8 cellular contexts compared by ENCODE assay signal in genomic region chr4:472881-473574, GRCh38. TPM values are rescaled to one million over a fixed set of nuclear protein-coding genes. Genes with fewer than 3 reads are reported as not detected.
A peak's percentile ranks its signal among the peaks of the same experiment; 100 is the strongest.
DNase-seq lines count a peak whose midpoint lies in the region; ATAC-seq and TF ChIP-seq lines count a peak whose summit lies in the region.

No MANE protein-coding gene starts in this region.

- H3K4me1 ChIP-seq in endodermal cell (ENCODE audit: control insufficient read depth, insufficient read depth, low read length): no peaks in the 10 kb centered on the region

- H3K4me3 Mint-ChIP-seq in stimulated activated naive CD8-positive, alpha-beta T cell treated with anti-CD3 and anti-CD28 coated beads, Interleukin-15, Interleukin-2, amounts not matched to agents 100 ng/mL and 50 ng/mL, for 24 hours: peak overlapping the region; percentile 99
- H3K4me3 Mint-ChIP-seq in endodermal cell (peak overlapping the region; percentile 98), naive B cell (peak overlapping the region; percentile 97 to 100 (median 99))

- WGBS in endodermal cell (ENCODE audit: insufficient coverage in 1 of 2, insufficient read length in 1 of 2), 2 experiments: 7 to 31% methylated on average over 4 to 17 of the region's 17 CpGs

- no peaks in the 10 kb centered on the region for H3K27me3 ChIP-seq in endodermal cell (ENCODE audit: control insufficient read depth, insufficient read depth, low read length, poor library complexity, severe bottlenecking)

- peaks cover 51% of the 10 kb centered on the region for H3K9me3 ChIP-seq in endodermal cell (ENCODE audit: control insufficient read depth, low read length)

- no peak overlapping the region for H3K27ac ChIP-seq in endodermal cell (ENCODE audit: low read depth, low read length)

- peak overlapping the region; percentile 88 for H3K9ac ChIP-seq in endodermal cell (ENCODE audit: extremely low read depth, low read length, poor library complexity, severe bottlenecking)

- TF ChIP-seq CTCF in endodermal cell (conservative IDR thresholded peaks at IDR 0.05): no peak
- no peak for TF ChIP-seq CTCF in omental fat pad (IDR thresholded peaks at IDR 0.05)

- no peak for ATAC-seq in stimulated activated naive CD8-positive, alpha-beta T cell treated with anti-CD3 and anti-CD28 coated beads, Interleukin-15, Interleukin-2, amounts not matched to agents 100 U/mL and 50 U/mL, for 24 hours
- ATAC-seq in naive B cell (ENCODE audit: low read depth in 2 of 2): peak in 1 of 2 donors; percentile 13
- ATAC-seq in omental fat pad (ENCODE audit: low FRiP score): no peak

- H3K4me1 Mint-ChIP-seq in stimulated activated naive CD8-positive, alpha-beta T cell treated with anti-CD3 and anti-CD28 coated beads, Interleukin-15, Interleukin-2, amounts not matched to agents 100 ng/mL and 50 ng/mL, for 24 hours (ENCODE audit: low read depth): peaks cover 44% of the 10 kb centered on the region
- H3K4me1 Mint-ChIP-seq in endodermal cell: peaks cover 10% of the 10 kb centered on the region
- H3K4me1 Mint-ChIP-seq in naive B cell: peaks cover 18 to 39% (median 27%) of the 10 kb centered on the region in 3 donors

- H3K4me3 ChIP-seq in endodermal cell (ENCODE audit: low read length): peak overlapping the region; percentile 95

- peaks cover 36% of the 10 kb centered on the region for H3K9me3 Mint-ChIP-seq in stimulated activated naive CD8-positive, alpha-beta T cell treated with anti-CD3 and anti-CD28 coated beads, Interleukin-15, Interleukin-2, amounts not matched to agents 100 ng/mL and 50 ng/mL, for 24 hours
- H3K9me3 Mint-ChIP-seq in endodermal cell: peaks cover 31% of the 10 kb centered on the region
- H3K9me3 Mint-ChIP-seq in naive B cell: peaks cover 15 to 72% (median 43%) of the 10 kb centered on the region in 7 donors

- peak overlapping the region; percentile 97 for H3K27ac Mint-ChIP-seq in stimulated activated naive CD8-positive, alpha-beta T cell treated with anti-CD3 and anti-CD28 coated beads, Interleukin-15, Interleukin-2, amounts not matched to agents 100 ng/mL and 50 ng/mL, for 24 hours
- H3K27ac Mint-ChIP-seq in endodermal cell (peak overlapping the region; percentile 100), naive B cell (peak overlapping the region; percentile 99 to 100 (median 99))

- H3K36me3 Mint-ChIP-seq in stimulated activated naive CD8-positive, alpha-beta T cell treated with anti-CD3 and anti-CD28 coated beads, Interleukin-15, Interleukin-2, amounts not matched to agents 100 ng/mL and 50 ng/mL, for 24 hours (ENCODE audit: low read depth): peaks cover 63% of the 10 kb centered on the region
- H3K36me3 Mint-ChIP-seq in endodermal cell (ENCODE audit: low read depth): peaks cover 47% of the 10 kb centered on the region
- H3K36me3 Mint-ChIP-seq in naive B cell: peaks cover 30 to 45% of the 10 kb centered on the region in 2 donors

- DNase-seq in stimulated activated naive CD8-positive, alpha-beta T cell treated with anti-CD3 and anti-CD28 coated beads, Interleukin-15, Interleukin-2, amounts not matched to agents 100 U/mL and 50 U/mL, for 24 hours: no peak
- DNase-seq in RPMI7951 (ENCODE audit: low read depth) (peak; percentile 4), endodermal cell (no peak), naive B cell (no peak), OCI-M2 (lab: John Stamatoyannopoulos, UW; ENCODE audit: unreplicated experiment) (no peak), omental fat pad (ENCODE audit: low spot score) (no peak), LoVo (ENCODE audit: low spot score) (no peak)

- H3K27me3 Mint-ChIP-seq in stimulated activated naive CD8-positive, alpha-beta T cell treated with anti-CD3 and anti-CD28 coated beads, Interleukin-15, Interleukin-2, amounts not matched to agents 100 ng/mL and 50 ng/mL, for 24 hours: no peaks in the 10 kb centered on the region
- no peaks in the 10 kb centered on the region for H3K27me3 Mint-ChIP-seq in endodermal cell (ENCODE audit: insufficient read depth)
- H3K27me3 Mint-ChIP-seq in naive B cell: no peaks in the 10 kb centered on the region

- peaks cover 49% of the 10 kb centered on the region for H3K36me3 ChIP-seq in endodermal cell (ENCODE audit: control insufficient read depth, insufficient read depth, low read length)

RNA-seq across cellular contexts. Expression of gene ZNF721, which starts 25.9 kb away (rescaled TPM):
- 9.5 and 13.8 TPM in 2 replicates for total RNA-seq in RPMI7951 (2014; rRNA removed; shearing (Covaris generic))
- total RNA-seq in endodermal cell: 10 to 100 TPM; 68.9 to 71.5 TPM
- polyA plus RNA-seq in endodermal cell (2013, experiment 1 of 2): 37.4 TPM
- polyA plus RNA-seq in endodermal cell (2013, experiment 2 of 2): 35.7 TPM
- polyA plus RNA-seq in naive B cell (ENCODE audit: low read depth in 6 of 6): 10 to 100 TPM; 31.6 to 88.4 (median 60.3) TPM
- 10 to 100 TPM; 17.0 to 37.0 (median 23.3) TPM for total RNA-seq in omental fat pad

RNA-seq across cellular contexts. Expression of gene PIGG, which starts 26.0 kb away (rescaled TPM):
- total RNA-seq in RPMI7951 (2014; rRNA removed; shearing (Covaris generic)): 16.1 and 22.9 TPM in 2 replicates
- 10 to 100 TPM; 73.4 to 80.3 TPM for total RNA-seq in endodermal cell
- polyA plus RNA-seq in endodermal cell (2013, experiment 1 of 2): 53.9 TPM
- polyA plus RNA-seq in endodermal cell (2013, experiment 2 of 2): 47.8 TPM
- 10 to 100 TPM; 23.3 to 62.5 (median 28.7) TPM for polyA plus RNA-seq in naive B cell (ENCODE audit: low read depth in 6 of 6)
- 10 to 100 TPM; 32.9 to 67.8 (median 51.9) TPM for total RNA-seq in omental fat pad
